ENCODE assay signal across 1 cellular context in the genomic region with DNA sequence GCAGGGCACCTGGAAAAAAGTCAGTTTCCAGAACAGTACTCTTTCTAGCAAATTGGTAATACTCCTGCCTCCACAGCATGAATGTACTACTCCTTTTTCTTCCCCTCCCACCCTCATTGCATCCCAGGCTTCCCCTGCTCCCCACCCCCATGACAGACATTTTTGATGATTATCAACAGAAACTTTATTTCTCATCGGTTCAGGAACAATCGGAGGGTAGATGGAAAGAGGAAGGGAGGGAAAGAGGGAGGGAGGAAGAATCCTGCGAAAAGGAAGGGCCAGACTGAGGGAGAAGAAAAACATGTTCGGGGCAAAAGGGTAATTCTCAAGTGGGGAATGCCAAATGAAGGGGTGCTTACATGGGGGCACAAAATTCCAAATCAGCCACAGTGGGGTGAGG.
TF ChIP-seq lines count a peak whose summit lies in the region.

No MANE protein-coding gene starts in this region.

TF ChIP-seq in WTC11, 78 proteins besides CTCF, POLR2A, EP300 and RAD21:
- TF ChIP-seq GRHL2 (CRISPR knock-in tag; IDR thresholded peaks at IDR 0.05; ENCODE audit: insufficient replicate concordance, severe bottlenecking) (no peak), ZNF219 (CRISPR knock-in tag; IDR thresholded peaks at IDR 0.05; ENCODE audit: borderline replicate concordance) (no peak), ZBTB21 (CRISPR knock-in tag; IDR thresholded peaks at IDR 0.05; ENCODE audit: borderline replicate concordance) (no peak)
